ENCODE assay signal across 19 cellular contexts in genomic region chr11:45104790-45105084, GRCh38.
"Had no signal": no experiment of that assay in that cellular context is flagged by ENCODE, and none has a peak within 500 bp of the region (broad histone marks: within the 10 kb centered on the region; RNA-seq: fewer than 3 reads in every experiment).

No MANE protein-coding gene starts in this region.

- H3K4me3 ChIP-seq: gastrocnemius medialis, left lung, lower lobe of right lung, mucosa of descending colon, smooth muscle cell, suprapubic skin, thyroid gland had no signal

- H3K27ac Mint-ChIP-seq: effector memory CD8-positive, alpha-beta T cell; memory B cell; naive B cell; natural killer cell treated with Interleukin-12 subunit alpha and Interleukin-12 subunit beta and Interleukin-15 and Interleukin-18, amount 100 ng/mL, for 72 hours; progenitor cell of endocrine pancreas had no signal

- H3K36me3 Mint-ChIP-seq: memory B cell; naive B cell; natural killer cell treated with Interleukin-12 subunit alpha and Interleukin-12 subunit beta and Interleukin-15 and Interleukin-18, amount 100 ng/mL, for 72 hours had no signal

- H3K4me3 Mint-ChIP-seq: effector memory CD8-positive, alpha-beta T cell; memory B cell; naive B cell; natural killer cell treated with Interleukin-12 subunit alpha and Interleukin-12 subunit beta and Interleukin-15 and Interleukin-18, amount 100 ng/mL, for 72 hours; neural crest cell; stimulated activated naive CD8-positive, alpha-beta T cell treated with anti-CD3 and anti-CD28 coated beads, Interleukin-15, amount 100 ng/mL, for 72 hours had no signal

- H3K9me3 Mint-ChIP-seq: effector memory CD8-positive, alpha-beta T cell; memory B cell; naive B cell; natural killer cell treated with Interleukin-12 subunit alpha and Interleukin-12 subunit beta and Interleukin-15 and Interleukin-18, amount 100 ng/mL, for 72 hours; neural crest cell; stimulated activated naive CD8-positive, alpha-beta T cell treated with anti-CD3 and anti-CD28 coated beads, Interleukin-15, amount 100 ng/mL, for 72 hours had no signal

- ATAC-seq: effector memory CD8-positive, alpha-beta T cell; natural killer cell treated with Interleukin-12 subunit alpha and Interleukin-12 subunit beta and Interleukin-15 and Interleukin-18, amount 100 ng/mL, for 72 hours had no signal

- H3K27ac ChIP-seq: gastrocnemius medialis, left lung, lower lobe of right lung, neutrophil, parathyroid adenoma, suprapubic skin, thyroid gland had no signal

- DNase-seq: central memory CD4-positive, alpha-beta T cell; naive B cell; stimulated activated CD4-positive, alpha-beta T cell treated with anti-CD3 and anti-CD28 coated beads, Interleukin-12 subunit alpha, Interleukin-12 subunit beta, amount 100 ng/mL, for 4 hours; stimulated activated CD4-positive, alpha-beta T cell treated with anti-CD3 and anti-CD28 coated beads, Interleukin-4, amount 100 ng/mL, for 1 hour had no signal
